In the genomic region with DNA sequence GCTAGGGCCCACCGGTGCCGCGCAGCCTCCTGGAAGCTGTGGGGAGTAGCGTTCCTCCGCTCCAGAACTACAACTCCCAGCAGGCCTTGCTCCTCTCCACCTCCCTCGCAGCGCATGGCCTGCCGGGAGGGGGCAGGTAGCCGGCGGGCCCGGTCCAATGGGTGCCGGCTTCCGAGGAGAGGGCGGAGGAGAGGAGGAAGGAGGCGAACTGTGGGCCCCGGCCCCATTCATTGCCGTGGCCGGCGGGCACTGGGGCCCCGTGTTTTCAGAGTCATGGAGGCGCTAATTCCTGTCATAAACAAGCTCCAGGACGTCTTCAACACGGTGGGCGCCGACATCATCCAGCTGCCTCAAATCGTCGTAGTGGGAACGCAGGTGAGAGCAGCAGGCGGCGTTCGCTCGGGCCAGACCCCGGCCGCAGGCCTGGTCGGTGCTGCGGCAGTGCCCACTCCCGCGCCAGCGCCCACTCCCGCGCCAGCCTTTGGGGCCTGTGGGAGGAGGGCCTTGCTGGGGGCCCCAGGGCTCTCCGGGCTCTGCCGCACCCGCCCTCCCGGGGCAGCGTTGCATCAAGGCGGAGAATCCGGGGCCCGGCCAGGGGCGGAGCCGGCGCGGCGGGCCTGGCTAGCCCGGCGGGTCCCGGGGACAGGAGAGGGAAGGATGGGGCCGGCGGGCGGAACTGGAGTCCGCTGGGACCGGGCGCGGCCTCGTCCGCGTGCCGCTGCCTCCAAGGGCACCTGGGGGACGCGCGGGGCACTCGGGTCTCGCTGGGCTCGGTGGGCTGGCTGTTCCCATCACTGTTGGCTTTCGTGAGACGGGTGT, we compare ENCODE assay signal across 1 cellular context.
TF ChIP-seq lines count a peak whose summit lies in the region.

Gene DNM1L, plus strand, starts transcription at position 211 of the 819 bp plus-strand sequence. Its CDS starts 63 bp downstream, at position 274.

TF ChIP-seq in HEK293, 187 proteins besides CTCF, POLR2A, EP300 and RAD21 (continued from another document and continues in another):
- TF ChIP-seq, protein P1, sequence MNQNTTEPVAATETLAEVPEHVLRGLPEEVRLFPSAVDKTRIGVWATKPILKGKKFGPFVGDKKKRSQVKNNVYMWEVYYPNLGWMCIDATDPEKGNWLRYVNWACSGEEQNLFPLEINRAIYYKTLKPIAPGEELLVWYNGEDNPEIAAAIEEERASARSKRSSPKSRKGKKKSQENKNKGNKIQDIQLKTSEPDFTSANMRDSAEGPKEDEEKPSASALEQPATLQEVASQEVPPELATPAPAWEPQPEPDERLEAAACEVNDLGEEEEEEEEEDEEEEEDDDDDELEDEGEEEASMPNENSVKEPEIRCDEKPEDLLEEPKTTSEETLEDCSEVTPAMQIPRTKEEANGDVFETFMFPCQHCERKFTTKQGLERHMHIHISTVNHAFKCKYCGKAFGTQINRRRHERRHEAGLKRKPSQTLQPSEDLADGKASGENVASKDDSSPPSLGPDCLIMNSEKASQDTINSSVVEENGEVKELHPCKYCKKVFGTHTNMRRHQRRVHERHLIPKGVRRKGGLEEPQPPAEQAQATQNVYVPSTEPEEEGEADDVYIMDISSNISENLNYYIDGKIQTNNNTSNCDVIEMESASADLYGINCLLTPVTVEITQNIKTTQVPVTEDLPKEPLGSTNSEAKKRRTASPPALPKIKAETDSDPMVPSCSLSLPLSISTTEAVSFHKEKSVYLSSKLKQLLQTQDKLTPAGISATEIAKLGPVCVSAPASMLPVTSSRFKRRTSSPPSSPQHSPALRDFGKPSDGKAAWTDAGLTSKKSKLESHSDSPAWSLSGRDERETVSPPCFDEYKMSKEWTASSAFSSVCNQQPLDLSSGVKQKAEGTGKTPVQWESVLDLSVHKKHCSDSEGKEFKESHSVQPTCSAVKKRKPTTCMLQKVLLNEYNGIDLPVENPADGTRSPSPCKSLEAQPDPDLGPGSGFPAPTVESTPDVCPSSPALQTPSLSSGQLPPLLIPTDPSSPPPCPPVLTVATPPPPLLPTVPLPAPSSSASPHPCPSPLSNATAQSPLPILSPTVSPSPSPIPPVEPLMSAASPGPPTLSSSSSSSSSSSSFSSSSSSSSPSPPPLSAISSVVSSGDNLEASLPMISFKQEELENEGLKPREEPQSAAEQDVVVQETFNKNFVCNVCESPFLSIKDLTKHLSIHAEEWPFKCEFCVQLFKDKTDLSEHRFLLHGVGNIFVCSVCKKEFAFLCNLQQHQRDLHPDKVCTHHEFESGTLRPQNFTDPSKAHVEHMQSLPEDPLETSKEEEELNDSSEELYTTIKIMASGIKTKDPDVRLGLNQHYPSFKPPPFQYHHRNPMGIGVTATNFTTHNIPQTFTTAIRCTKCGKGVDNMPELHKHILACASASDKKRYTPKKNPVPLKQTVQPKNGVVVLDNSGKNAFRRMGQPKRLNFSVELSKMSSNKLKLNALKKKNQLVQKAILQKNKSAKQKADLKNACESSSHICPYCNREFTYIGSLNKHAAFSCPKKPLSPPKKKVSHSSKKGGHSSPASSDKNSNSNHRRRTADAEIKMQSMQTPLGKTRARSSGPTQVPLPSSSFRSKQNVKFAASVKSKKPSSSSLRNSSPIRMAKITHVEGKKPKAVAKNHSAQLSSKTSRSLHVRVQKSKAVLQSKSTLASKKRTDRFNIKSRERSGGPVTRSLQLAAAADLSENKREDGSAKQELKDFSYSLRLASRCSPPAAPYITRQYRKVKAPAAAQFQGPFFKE (tag by site-specific recombination; IDR thresholded peaks at IDR 0.05; ENCODE audit: borderline replicate concordance), result no peak
- peak; percentile 57 for TF ChIP-seq ZNF600 (tag by site-specific recombination; IDR thresholded peaks at IDR 0.05)
- TF ChIP-seq ZNF169 (tag by site-specific recombination; IDR thresholded peaks at IDR 0.05), result no peak
- TF ChIP-seq SALL2 (tag by site-specific recombination; IDR thresholded peaks at IDR 0.05; ENCODE audit: borderline replicate concordance), result no peak
- TF ChIP-seq, protein P2, sequence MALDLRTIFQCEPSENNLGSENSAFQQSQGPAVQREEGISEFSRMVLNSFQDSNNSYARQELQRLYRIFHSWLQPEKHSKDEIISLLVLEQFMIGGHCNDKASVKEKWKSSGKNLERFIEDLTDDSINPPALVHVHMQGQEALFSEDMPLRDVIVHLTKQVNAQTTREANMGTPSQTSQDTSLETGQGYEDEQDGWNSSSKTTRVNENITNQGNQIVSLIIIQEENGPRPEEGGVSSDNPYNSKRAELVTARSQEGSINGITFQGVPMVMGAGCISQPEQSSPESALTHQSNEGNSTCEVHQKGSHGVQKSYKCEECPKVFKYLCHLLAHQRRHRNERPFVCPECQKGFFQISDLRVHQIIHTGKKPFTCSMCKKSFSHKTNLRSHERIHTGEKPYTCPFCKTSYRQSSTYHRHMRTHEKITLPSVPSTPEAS (tag by site-specific recombination; IDR thresholded peaks at IDR 0.05), result peak; percentile 46; the same call in 1 of the 2 replicates
- TF ChIP-seq ZNF670 (tag by site-specific recombination; IDR thresholded peaks at IDR 0.05; ENCODE audit: low read depth), result no peak
- TF ChIP-seq SCRT2 (tag by site-specific recombination; IDR thresholded peaks at IDR 0.05), result peak; percentile 33; the same call in 1 of the 2 replicates
- TF ChIP-seq, protein P3, sequence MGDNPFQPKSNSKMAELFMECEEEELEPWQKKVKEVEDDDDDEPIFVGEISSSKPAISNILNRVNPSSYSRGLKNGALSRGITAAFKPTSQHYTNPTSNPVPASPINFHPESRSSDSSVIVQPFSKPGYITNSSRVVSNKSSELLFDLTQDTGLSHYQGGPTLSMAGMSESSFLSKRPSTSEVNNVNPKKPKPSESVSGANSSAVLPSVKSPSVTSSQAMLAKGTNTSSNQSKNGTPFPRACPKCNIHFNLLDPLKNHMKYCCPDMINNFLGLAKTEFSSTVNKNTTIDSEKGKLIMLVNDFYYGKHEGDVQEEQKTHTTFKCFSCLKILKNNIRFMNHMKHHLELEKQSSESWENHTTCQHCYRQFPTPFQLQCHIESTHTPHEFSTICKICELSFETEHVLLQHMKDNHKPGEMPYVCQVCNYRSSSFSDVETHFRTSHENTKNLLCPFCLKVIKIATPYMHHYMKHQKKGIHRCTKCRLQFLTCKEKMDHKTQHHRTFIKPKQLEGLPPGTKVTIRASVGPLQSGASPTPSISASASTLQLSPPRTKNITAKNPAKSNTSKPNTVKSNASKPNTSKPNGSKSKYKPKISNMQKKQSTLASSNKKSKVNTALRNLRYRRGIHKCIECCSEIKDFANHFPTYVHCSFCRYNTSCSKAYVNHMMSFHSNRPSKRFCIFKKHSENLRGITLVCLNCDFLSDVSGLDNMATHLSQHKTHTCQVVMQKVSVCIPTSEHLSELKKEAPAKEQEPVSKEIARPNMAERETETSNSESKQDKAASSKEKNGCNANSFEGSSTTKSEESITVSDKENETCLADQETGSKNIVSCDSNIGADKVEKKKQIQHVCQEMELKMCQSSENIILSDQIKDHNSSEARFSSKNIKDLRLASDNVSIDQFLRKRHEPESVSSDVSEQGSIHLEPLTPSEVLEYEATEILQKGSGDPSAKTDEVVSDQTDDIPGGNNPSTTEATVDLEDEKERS (tag by site-specific recombination; IDR thresholded peaks at IDR 0.05), result no peak
- no peak for TF ChIP-seq ZNF266 (tag by site-specific recombination; IDR thresholded peaks at IDR 0.05; ENCODE audit: low read depth)
- TF ChIP-seq ZNF518A (tag by site-specific recombination; conservative IDR thresholded peaks at IDR 0.05; ENCODE audit: low read depth), result no peak
- no peak for TF ChIP-seq ZNF48 (tag by site-specific recombination; IDR thresholded peaks at IDR 0.05)
- TF ChIP-seq GLI2 (tag by site-specific recombination; IDR thresholded peaks at IDR 0.05; ENCODE audit: borderline replicate concordance, low read depth), result no peak
- peak; percentile 86 for TF ChIP-seq ZBTB17 (tag by site-specific recombination; IDR thresholded peaks at IDR 0.05)
- TF ChIP-seq ZNF211 (tag by site-specific recombination; IDR thresholded peaks at IDR 0.05; ENCODE audit: low read depth), result no peak
- peak; percentile 96 for TF ChIP-seq ZEB2 (tag by site-specific recombination; IDR thresholded peaks at IDR 0.05)
- TF ChIP-seq PRDM6 (tag by site-specific recombination; IDR thresholded peaks at IDR 0.05), result 0 out of 2 replicates have a peak, but pooled peaks have one; percentile 7
- no peak for TF ChIP-seq ZNF677 (tag by site-specific recombination; IDR thresholded peaks at IDR 0.05)
- TF ChIP-seq ZNF214 (tag by site-specific recombination; IDR thresholded peaks at IDR 0.05; ENCODE audit: borderline replicate concordance), result no peak
- TF ChIP-seq ZNF248 (tag by site-specific recombination; IDR thresholded peaks at IDR 0.05), result no peak
- no peak for TF ChIP-seq REPIN1 (tag by site-specific recombination; IDR thresholded peaks at IDR 0.05; ENCODE audit: low read depth)
- TF ChIP-seq ZNF221 (tag by site-specific recombination; IDR thresholded peaks at IDR 0.05; ENCODE audit: borderline replicate concordance), result no peak
- TF ChIP-seq IKZF3 (tag by site-specific recombination; IDR thresholded peaks at IDR 0.05), result peak; percentile 84
- peak; percentile 80 for TF ChIP-seq KLF10 (tag by site-specific recombination; IDR thresholded peaks at IDR 0.05)
- no peak for TF ChIP-seq ZNF416 (tag by site-specific recombination; IDR thresholded peaks at IDR 0.05)
- no peak; the same call in 1 of the 2 replicates for TF ChIP-seq ZNF184 (tag by site-specific recombination; IDR thresholded peaks at IDR 0.05)
- TF ChIP-seq ZNF660 (tag by site-specific recombination; IDR thresholded peaks at IDR 0.05), result peak; percentile 47
- peak; percentile 96 for TF ChIP-seq PATZ1 (tag by site-specific recombination; IDR thresholded peaks at IDR 0.05)
- TF ChIP-seq ZNF629 (tag by site-specific recombination; IDR thresholded peaks at IDR 0.05), result peak; percentile 68
- no peak for TF ChIP-seq ZNF19 (tag by site-specific recombination; IDR thresholded peaks at IDR 0.05; ENCODE audit: low read depth)
- 0 out of 2 replicates have a peak, but pooled peaks have one; percentile 67 for TF ChIP-seq ZBTB7A (tag by site-specific recombination; IDR thresholded peaks at IDR 0.05; ENCODE audit: low read depth)
- TF ChIP-seq ZNF146 (tag by site-specific recombination; IDR thresholded peaks at IDR 0.05), result peak; percentile 36; the same call in 1 of the 2 replicates
- TF ChIP-seq ZNF791 (tag by site-specific recombination; IDR thresholded peaks at IDR 0.05), result no peak
- no peak for TF ChIP-seq ZNF174 (tag by site-specific recombination; IDR thresholded peaks at IDR 0.05)
- no peak for TF ChIP-seq SETDB1 (IDR thresholded peaks at IDR 0.05; ENCODE audit: insufficient read length, low read length)
- TF ChIP-seq ZBTB20 (tag by site-specific recombination; IDR thresholded peaks at IDR 0.05), result peak; percentile 98
- no peak for TF ChIP-seq ZNF664 (tag by site-specific recombination; IDR thresholded peaks at IDR 0.05)
- TF ChIP-seq ZFP41 (tag by site-specific recombination; IDR thresholded peaks at IDR 0.05; ENCODE audit: borderline replicate concordance), result no peak
